8 cellular contexts compared by ENCODE assay signal in the genomic region with DNA sequence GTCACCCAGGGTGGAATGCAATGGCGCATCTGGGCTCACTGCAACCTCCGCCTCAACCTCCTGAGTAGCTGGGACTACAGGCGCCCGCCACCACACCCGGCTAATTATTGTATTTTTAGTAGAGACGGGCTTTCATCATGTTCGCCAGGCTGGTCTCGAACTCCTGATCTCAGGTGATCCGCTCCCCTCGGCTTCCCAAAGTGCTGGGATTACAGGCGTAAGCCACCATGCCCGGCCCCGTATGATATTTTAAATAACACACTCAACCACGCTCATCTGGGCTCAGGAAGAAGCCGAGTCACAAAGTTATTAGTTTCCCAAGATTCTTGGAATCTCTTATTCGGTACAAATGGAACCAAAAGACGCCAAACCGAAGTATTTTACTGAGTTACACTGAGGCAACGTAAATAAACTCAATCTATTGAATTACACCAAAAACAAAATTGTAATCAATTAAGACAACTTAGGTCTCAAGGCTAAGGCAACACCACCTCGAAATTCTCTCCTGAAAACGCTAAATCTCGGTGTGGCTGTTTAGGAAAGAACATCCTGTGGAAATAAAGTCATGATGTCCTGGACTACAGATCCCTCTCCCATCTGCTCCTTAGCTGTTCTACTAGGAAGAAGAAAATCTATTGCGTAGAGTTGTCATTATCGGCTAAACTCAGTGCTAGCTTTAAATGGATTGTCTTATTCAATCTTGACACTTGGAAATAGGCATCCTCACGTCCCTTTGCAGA. TPM values are rescaled to one million over a fixed set of nuclear protein-coding genes. Genes with fewer than 3 reads are reported as not detected.
DNase-seq lines count a peak whose midpoint lies in the region; ATAC-seq and TF ChIP-seq lines count a peak whose summit lies in the region.

No MANE protein-coding gene starts in this region.

- intact Hi-C loops in A673 (cut with micrococcal nuclease; ENCODE audit: unreplicated experiment), result loop anchor here (2.0 kb wide), 1 partner anchor 43 kb away; a partner anchor contains a TSS

- H3K4me1 ChIP-seq in A673 (ENCODE audit: insufficient read depth, low read length, poor library complexity, severe bottlenecking) (no peaks in the 10 kb centered on the region), thoracic aorta (ENCODE audit: control insufficient read depth in 1 of 2, low read depth in 2 of 2) (peaks cover 7 to 8% of the 10 kb centered on the region in 2 donors)

- TSS peak; percentile 99 for BruUV-seq in A673 (replicated peaks; lab: Mats Ljungman, UMichigan)

- H3K36me3 ChIP-seq in A673 (ENCODE audit: insufficient read depth, low read length, poor library complexity, severe bottlenecking) (peaks cover 13% of the 10 kb centered on the region), thoracic aorta (peaks cover 2% of the 10 kb centered on the region)

- in situ Hi-C loops in astrocyte of the spinal cord (cut with HindIII; ENCODE audit: low sequenced_read_pairs), result no loop called here

- no peak for ATAC-seq in thoracic aorta (ENCODE audit: insufficient number of reproducible peaks, low FRiP score, low read depth)
- ATAC-seq in activated CD4-positive, CD25-positive, alpha-beta regulatory T cell treated with anti-CD3 and anti-CD28 coated beads, Interleukin-2, amount 50 U/mL, for 24 hours, result no peak
- no peak for ATAC-seq in GM18517 (IDR thresholded peaks at IDR 0.05; ENCODE audit: unreplicated experiment)
- no peak for ATAC-seq in HG03139 (IDR thresholded peaks at IDR 0.05; ENCODE audit: unreplicated experiment)

- POLR2A ChIA-PET in A673 (lab: Charles Lee; ENCODE audit: low non-redundant PET), result no interaction called here

- H3K9me3 ChIP-seq in A673 (ENCODE audit: low read depth, low read length, poor library complexity, severe bottlenecking) (no peaks in the 10 kb centered on the region), thoracic aorta (no peaks in the 10 kb centered on the region)

- TF ChIP-seq CTCF in A673 (conservative IDR thresholded peaks at IDR 0.05; ENCODE audit: low read depth, low read length) (no peak), astrocyte of the spinal cord (IDR thresholded peaks at IDR 0.05; ENCODE audit: low read depth, low read length) (no peak), thoracic aorta (IDR thresholded peaks at IDR 0.05) (no peak)

- H3K27me3 ChIP-seq in A673 (replicated peaks; ENCODE audit: insufficient read depth, low read depth, low read length, poor library complexity) (no peaks in the 10 kb centered on the region), thoracic aorta (replicated peaks; ENCODE audit: insufficient read depth) (no peaks in the 10 kb centered on the region)

- CTCF ChIA-PET in A673 (lab: Charles Lee), result interaction anchor here (0.6 kb wide), 1 partner anchor 14 kb away, joined by 4 read pairs; no protein-coding TSS in a partner anchor

- no peak for DNase-seq in A673 (ENCODE audit: low spot score)
- peak; percentile 11 for DNase-seq in HK-2 (ENCODE audit: unreplicated experiment)
- DNase-seq in astrocyte of the spinal cord (ENCODE audit: low read depth, low spot score), result no peak
- peak; percentile 7 for DNase-seq in kidney tubule cell (ENCODE audit: low spot score)
- no peak for DNase-seq in thoracic aorta (ENCODE audit: low spot score)

- peak overlapping the region; percentile 79 for H3K4me3 ChIP-seq in A673 (ENCODE audit: low read depth, low read length, poor library complexity, severe bottlenecking)
- peak overlapping the region; percentile 78 for H3K4me3 ChIP-seq in astrocyte of the spinal cord (ENCODE audit: low read depth, low read length)
- peak overlapping the region; percentile 94 for H3K4me3 ChIP-seq in thoracic aorta

- peak overlapping the region; percentile 95 for H3K27ac ChIP-seq in A673 (ENCODE audit: low read depth, low read length, poor library complexity, severe bottlenecking)
- peak overlapping the region; percentile 85 to 96 for H3K27ac ChIP-seq in thoracic aorta

RNA-seq across cellular contexts. Expression of a gene that starts 0.9 kb away (rescaled TPM):
- total RNA-seq in A673 (2021) (59.0 and 66.2 TPM in 2 replicates), thoracic aorta (10 to 100 TPM in 1 of 2 donors, 1 to 10 TPM in 1; 3.5 to 27.1 TPM)

RNA-seq across cellular contexts. Expression of a gene that starts 27.5 kb away (rescaled TPM):
- total RNA-seq in A673 (2021), result 0.45 and 1.1 TPM in 2 replicates
- 10 to 100 TPM in 1 of 2 donors, 1 to 10 TPM in 1; 4.6 to 11.6 TPM for total RNA-seq in thoracic aorta

RNA-seq across cellular contexts. Expression of a gene that starts 43.0 kb away (rescaled TPM):
- 4.7 and 6.1 TPM in 2 replicates for total RNA-seq in A673 (2021)
- total RNA-seq in thoracic aorta, result 10 to 100 TPM in 1 of 2 donors, 1 to 10 TPM in 1; 8.3 to 15.0 TPM

Comparison
In these comparisons a context has a peak if more than half of its experiments do, and no peak if none do; other contexts are left out.
1. DNase-seq: peak in HK-2 (single experiment) and kidney tubule cell (single experiment); none in A673 (single experiment), astrocyte of the spinal cord (single experiment) and thoracic aorta (single experiment).
2. Peak in every context shown above with its lines, with median percentiles within 50 percentile points of each other: H3K4me3 ChIP-seq.